In genomic region chr7:63925626-63926460, GRCh38 we compare ENCODE assay signal across 1 cellular context.
TF ChIP-seq lines count a peak whose summit lies in the region.

No MANE protein-coding gene starts in this region.

TF ChIP-seq in K562, 482 proteins besides CTCF, POLR2A, EP300 and RAD21 (continued from another document):
- TF ChIP-seq ZNF584 (CRISPR knock-in tag; IDR thresholded peaks at IDR 0.05; ENCODE audit: low read depth), result peak; percentile 72; the same call in 1 of the 2 replicates
- no peak for TF ChIP-seq RB1 (IDR thresholded peaks at IDR 0.05; ENCODE audit: low read depth)
- TF ChIP-seq ZBTB33 (CRISPR knock-in tag; IDR thresholded peaks at IDR 0.05), result no peak
- peak; percentile 68 for TF ChIP-seq GABPA (tag; conservative IDR thresholded peaks at IDR 0.05; ENCODE audit: low read depth)
- 0 out of 2 replicates have a peak, but pooled peaks have one; percentile 17 for TF ChIP-seq ATF7 (IDR thresholded peaks at IDR 0.05)
- peak in 1 of 3 experiments; percentile 62; a peak in 2 of 6 replicates for TF ChIP-seq ZBTB11 (CRISPR knock-in tag; IDR thresholded peaks at IDR 0.05)
- TF ChIP-seq SNRNP70 (optimal IDR thresholded peaks at IDR 0.05; ENCODE audit: low read depth, low read length), result no peak
- TF ChIP-seq HDAC6 (IDR thresholded peaks at IDR 0.05; ENCODE audit: low read depth, low read length), result no peak
- peak; percentile 67; the same call in 1 of the 2 replicates for TF ChIP-seq ZNF76 (CRISPR knock-in tag; IDR thresholded peaks at IDR 0.05; ENCODE audit: borderline replicate concordance)
- TF ChIP-seq PCBP1 (IDR thresholded peaks at IDR 0.05; ENCODE audit: low read depth, low read length, poor library complexity, severe bottlenecking), result no peak
- peak in 1 of 2 experiments; percentile 98 for TF ChIP-seq AFF1 (IDR thresholded peaks at IDR 0.05; ENCODE audit: low read depth in 1 of 2, partially characterized antibody in 2 of 2)
- TF ChIP-seq ZNF766 (CRISPR knock-in tag; conservative IDR thresholded peaks at IDR 0.05), result peak; percentile 92
- TF ChIP-seq SIX5 (IDR thresholded peaks at IDR 0.05; ENCODE audit: borderline replicate concordance in 1 of 2, insufficient read depth in 1 of 2, low read depth in 1 of 2, low read length in 2 of 2), result peak; percentile 79 to 84
- 0 out of 2 replicates have a peak, but pooled peaks have one; percentile 29 for TF ChIP-seq ZNF175 (CRISPR knock-in tag; IDR thresholded peaks at IDR 0.05; ENCODE audit: low read depth)
